8 cellular contexts compared by ENCODE assay signal in the genomic region with DNA sequence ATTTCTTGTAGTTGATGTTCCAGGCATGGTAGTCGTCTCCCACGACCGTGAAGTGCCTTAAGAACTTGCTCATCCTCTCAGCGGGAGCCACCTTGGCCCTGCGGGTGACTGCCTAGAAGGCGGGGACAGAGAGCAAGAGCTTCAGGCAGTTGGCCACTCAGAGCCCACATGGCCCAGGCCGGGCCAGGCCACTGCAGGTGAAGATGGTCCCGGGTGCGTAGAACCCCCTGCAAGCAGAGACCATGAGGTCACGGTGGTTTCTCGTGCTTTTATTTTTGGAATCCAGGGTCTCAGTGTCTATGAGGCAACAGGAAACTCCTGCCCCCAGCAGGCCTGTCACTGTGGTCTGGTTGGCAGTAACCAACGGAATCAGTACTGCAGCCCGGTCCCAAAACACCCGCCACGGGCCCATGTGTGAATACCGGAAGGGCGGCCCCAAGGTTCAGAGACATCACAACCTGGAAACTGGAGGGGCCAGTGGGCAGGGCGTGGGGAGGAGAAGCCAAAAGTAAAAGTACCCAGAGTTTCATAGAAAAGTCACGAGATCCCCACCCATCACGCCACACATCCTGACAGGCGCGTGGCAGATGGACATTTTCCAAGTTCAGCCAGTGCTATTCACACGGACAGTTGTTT. TPM values are rescaled to one million over a fixed set of nuclear protein-coding genes. Genes with fewer than 3 reads are reported as not detected.
DNase-seq lines count a peak whose midpoint lies in the region; ATAC-seq and TF ChIP-seq lines count a peak whose summit lies in the region.

No MANE protein-coding gene starts in this region.

- H3K36me3 ChIP-seq in left ventricle myocardium inferior (peaks cover 37% of the 10 kb centered on the region), stomach (peaks cover 0 to 19% (median 6%) of the 10 kb centered on the region in 4 donors), smooth muscle cell (ENCODE audit: low read depth) (no peaks in the 10 kb centered on the region)

- peaks cover 34% of the 10 kb centered on the region for H3K36me3 Mint-ChIP-seq in T-helper 2 cell treated with Interferon-gamma antibody and Interleukin-4, amounts not matched to agents 5 μg/mL and 100 μg/mL, for 36 hours (ENCODE audit: low read depth)

- whole genome bisulfite sequencing in stomach, 5 donors = 65 to 78% (median 69%) methylated on average over 18 to 23 of the region's 23 CpGs
- WGBS in smooth muscle cell (ENCODE audit: low lambda C conversion rate) = 89% methylated on average over 23 of the region's 23 CpGs

- no peaks in the 10 kb centered on the region for H3K79me2 ChIP-seq in smooth muscle cell (ENCODE audit: low read depth)

- H4K20me1 ChIP-seq in smooth muscle cell (ENCODE audit: low read depth) = no peaks in the 10 kb centered on the region

- H3K9ac ChIP-seq in smooth muscle cell (ENCODE audit: low read depth) = no peak overlapping the region

- H3K4me3 ChIP-seq in left ventricle myocardium inferior (peak overlapping the region; percentile 6), stomach (peak overlapping the region in 1 of 4 donors; percentile 10), smooth muscle cell (no peak overlapping the region)

- H3K4me1 ChIP-seq in left ventricle myocardium inferior (peaks cover 13% of the 10 kb centered on the region), stomach (peaks cover 0 to 5% (median 0%) of the 10 kb centered on the region in 4 donors), smooth muscle cell (ENCODE audit: low read depth) (no peaks in the 10 kb centered on the region)

- H3K4me2 ChIP-seq in smooth muscle cell = no peak overlapping the region

- TF ChIP-seq CTCF in left ventricle myocardium inferior (IDR thresholded peaks at IDR 0.05; ENCODE audit: borderline replicate concordance) (no peak), stomach (IDR thresholded peaks at IDR 0.05) (no peak), smooth muscle cell (IDR thresholded peaks at IDR 0.05; ENCODE audit: borderline replicate concordance, insufficient read depth, poor library complexity, severe bottlenecking) (no peak)

- no peaks in the 10 kb centered on the region for H3F3A ChIP-seq in smooth muscle cell (ENCODE audit: low read depth)

- H3K27ac ChIP-seq in left ventricle myocardium inferior (replicated peaks) = no peak overlapping the region
- peak overlapping the region in 1 of 5 donors; percentile 27 for H3K27ac ChIP-seq in stomach
- H3K27ac ChIP-seq in smooth muscle cell (ENCODE audit: low read depth) = no peak overlapping the region

- ATAC-seq in GM18909 (IDR thresholded peaks at IDR 0.05; ENCODE audit: poor library complexity, unreplicated experiment) (peak; percentile 90), HG02884 (IDR thresholded peaks at IDR 0.05; ENCODE audit: unreplicated experiment) (peak; percentile 87)

- intact Hi-C loops in left ventricle myocardium inferior (cut with micrococcal nuclease) (no loop called here), stomach (cut with DNase I; ENCODE audit: low total_unique reads) (no loop called here)

- H3K9me3 ChIP-seq in left ventricle myocardium inferior (replicated peaks) = peaks cover 27% of the 10 kb centered on the region
- H3K9me3 ChIP-seq in stomach = peaks cover 4 to 22% (median 14%) of the 10 kb centered on the region in 4 donors
- H3K9me3 ChIP-seq in smooth muscle cell (replicated peaks; ENCODE audit: low read depth) = peaks cover 3% of the 10 kb centered on the region

- peaks cover 15% of the 10 kb centered on the region for H3K4me1 Mint-ChIP-seq in T-helper 2 cell treated with Interferon-gamma antibody and Interleukin-4, amounts not matched to agents 5 μg/mL and 100 μg/mL, for 36 hours (ENCODE audit: low read depth)

- peak; percentile 44 for DNase-seq in T-helper 2 cell treated with Interferon-gamma antibody and Interleukin-4, amounts not matched to agents 5 μg/mL and 100 μg/mL, for 36 hours (ENCODE audit: low spot score)
- DNase-seq in left ventricle myocardium inferior (peak; percentile 28), stomach (peak; percentile 27), NCI-H2196 (lab: John Stamatoyannopoulos, UW; ENCODE audit: unreplicated experiment) (no peak), NCI-H446 treated with DMSO at 0.1 percent for 48 hours (lab: John Stamatoyannopoulos, UW) (no peak), smooth muscle cell (lab: John Stamatoyannopoulos, UW; ENCODE audit: unreplicated experiment) (no peak)

- peak overlapping the region; percentile 80 for H3K27ac Mint-ChIP-seq in T-helper 2 cell treated with Interferon-gamma antibody and Interleukin-4, amounts not matched to agents 5 μg/mL and 100 μg/mL, for 36 hours

- no peaks in the 10 kb centered on the region for H3K27me3 Mint-ChIP-seq in T-helper 2 cell treated with Interferon-gamma antibody and Interleukin-4, amounts not matched to agents 5 μg/mL and 100 μg/mL, for 36 hours (ENCODE audit: low read depth)

- H2AFZ ChIP-seq in smooth muscle cell (ENCODE audit: low read depth) = no peak overlapping the region

- H3K9me3 Mint-ChIP-seq in T-helper 2 cell treated with Interferon-gamma antibody and Interleukin-4, amounts not matched to agents 5 μg/mL and 100 μg/mL, for 36 hours = peaks cover 22% of the 10 kb centered on the region

- H3K4me3 Mint-ChIP-seq in T-helper 2 cell treated with Interferon-gamma antibody and Interleukin-4, amounts not matched to agents 5 μg/mL and 100 μg/mL, for 36 hours = peak overlapping the region; percentile 51

- no peaks in the 10 kb centered on the region for H3K27me3 ChIP-seq in left ventricle myocardium inferior (ENCODE audit: low read depth)
- no peaks in the 10 kb centered on the region for H3K27me3 ChIP-seq in stomach
- H3K27me3 ChIP-seq in smooth muscle cell (ENCODE audit: low read depth) = no peaks in the 10 kb centered on the region

- TF ChIP-seq POLR2A in stomach (IDR thresholded peaks at IDR 0.05) = no peak

- TF ChIP-seq EP300 in stomach (IDR thresholded peaks at IDR 0.05) = no peak

RNA-seq across cellular contexts. Expression of a gene that starts 27.5 kb away (rescaled TPM):
- total RNA-seq in left ventricle myocardium inferior (11.5 TPM), stomach (1 to 10 TPM in 3 of 5 donors, not detected in 2; 1.3 to 7.0 (median 5.1) TPM), smooth muscle cell (4.6 and 8.3 TPM in 2 replicates)
- polyA plus RNA-seq in stomach (1 to 10 TPM; 3.7 to 5.5 (median 4.4) TPM), smooth muscle cell (5.3 and 5.5 TPM in 2 replicates)

RNA-seq across cellular contexts. Expression of a gene that starts 47.5 kb away (rescaled TPM):
- total RNA-seq in left ventricle myocardium inferior (21.6 TPM), stomach (10 to 100 TPM in 4 of 5 donors, 1 to 10 TPM in 1; 5.3 to 60.0 (median 17.1) TPM), smooth muscle cell (26.4 and 28.4 TPM in 2 replicates)
- polyA plus RNA-seq in stomach (10 to 100 TPM in 2 of 3 donors, 1 to 10 TPM in 1; 8.2 to 19.7 (median 10.1) TPM), smooth muscle cell (22.5 and 26.2 TPM in 2 replicates)

Comparison
In these comparisons a context has a peak if more than half of its experiments do, and no peak if none do; other contexts are left out.
1. DNase-seq: peak in T-helper 2 cell treated with Interferon-gamma antibody and Interleukin-4, amounts not matched to agents 5 μg/mL and 100 μg/mL, for 36 hours (single experiment), left ventricle myocardium inferior (single experiment) and stomach (single experiment); none in NCI-H2196 (single experiment), NCI-H446 treated with DMSO at 0.1 percent for 48 hours (single experiment) and smooth muscle cell (single experiment).